In genomic region chr11:8688414-8689362, GRCh38 we compare ENCODE assay signal across 8 cellular contexts.
DNase-seq lines count a peak whose midpoint lies in the region; ATAC-seq and TF ChIP-seq lines count a peak whose summit lies in the region.

No MANE protein-coding gene starts in this region.

- ATAC-seq in GM18505 (IDR thresholded peaks at IDR 0.05; ENCODE audit: unreplicated experiment) (peak; percentile 93), HG02943 (IDR thresholded peaks at IDR 0.05; ENCODE audit: low read depth, unreplicated experiment) (peak; percentile 95)

- DNase-seq in NCI-H187 (lab: John Stamatoyannopoulos, UW) (peak; percentile 93 to 99), T-helper 22 cell (ENCODE audit: low read depth) (peak; percentile 71), astrocyte of the hippocampus (ENCODE audit: low read depth, low spot score) (peak; percentile 97), hippocampal formation (lab: John Stamatoyannopoulos, UW) (peak; percentile 95 to 97), retina (peak; percentile 96), GF-D8 (lab: John Stamatoyannopoulos, UW) (no peak)

- TF ChIP-seq POLR2A in GM18505 (IDR thresholded peaks at IDR 0.05; ENCODE audit: borderline replicate concordance, extremely low read depth, insufficient read depth, insufficient read length): peak; percentile 99
